Comparison of ENCODE assay signal across 22 cellular contexts in genomic region chr13:73684750-73685149, GRCh38.
"Had no signal": no experiment of that assay in that cellular context is flagged by ENCODE, and none has a peak within 500 bp of the region (broad histone marks: within the 10 kb centered on the region; RNA-seq: fewer than 3 reads in every experiment).

No MANE protein-coding gene starts in this region.

- H3K27me3 Mint-ChIP-seq: central memory CD8-positive, alpha-beta T cell; naive thymus-derived CD8-positive, alpha-beta T cell; progenitor cell of endocrine pancreas had no signal

- DNase-seq: cortex of kidney; dorsolateral prefrontal cortex; effector CD8-positive, alpha-beta T cell; foreskin keratinocyte; head of caudate nucleus; hypothalamus; kidney glomerular epithelial cell; mesendoderm; mucosa of descending colon; naive thymus-derived CD8-positive, alpha-beta T cell; occipital lobe; pancreas; right cardiac atrium; small intestine; stimulated activated CD4-positive, alpha-beta T cell treated with anti-CD3 and anti-CD28 coated beads, Interleukin-12 subunit alpha, Interleukin-12 subunit beta, amount 100 ng/mL, for 4 hours; stimulated activated naive CD4-positive, alpha-beta T cell treated with Interleukin-2 at 50 U/mL for 16 hours; thyroid gland; upper lobe of right lung had no signal

- H3K4me1 ChIP-seq: pancreas, upper lobe of right lung had no signal

- H3K27ac ChIP-seq: dorsolateral prefrontal cortex, neural progenitor cell, pancreas, thyroid gland, upper lobe of right lung had no signal

- H3K4me3 ChIP-seq: dorsolateral prefrontal cortex, mucosa of descending colon, neural progenitor cell, pancreas, thyroid gland, upper lobe of right lung had no signal

- ATAC-seq: foreskin keratinocyte; mucosa of descending colon; naive thymus-derived CD8-positive, alpha-beta T cell; pancreas; right cardiac atrium; upper lobe of right lung had no signal

- H3K9me3 Mint-ChIP-seq: central memory CD8-positive, alpha-beta T cell; naive thymus-derived CD8-positive, alpha-beta T cell; neural progenitor cell had no signal

- H3K27ac Mint-ChIP-seq: neural progenitor cell, progenitor cell of endocrine pancreas had no signal

- FAIRE-seq: islet of Langerhans, pancreas, small intestine had no signal

- H3K4me3 Mint-ChIP-seq: central memory CD8-positive, alpha-beta T cell; neural progenitor cell had no signal

- H3K36me3 ChIP-seq: neural progenitor cell, pancreas, thyroid gland, upper lobe of right lung had no signal

- H3K9me3 ChIP-seq: mucosa of descending colon, pancreas, thyroid gland, upper lobe of right lung had no signal
